Comparison of ENCODE assay signal across 17 cellular contexts in genomic region chr5:58040044-58040443, GRCh38.
DNase-seq lines count a peak whose midpoint lies in the region; ATAC-seq and TF ChIP-seq lines count a peak whose summit lies in the region.
"Had no signal": no experiment of that assay in that cellular context is flagged by ENCODE, and none has a peak within 500 bp of the region (broad histone marks: within the 10 kb centered on the region; RNA-seq: fewer than 3 reads in every experiment).

No MANE protein-coding gene starts in this region.

- H4K20me1 ChIP-seq in hepatocyte (ENCODE audit: insufficient read depth, poor library complexity, severe bottlenecking): no peaks in the 10 kb centered on the region

- DNase-seq in LoVo (ENCODE audit: low spot score) (peak; percentile 0), hepatocyte (ENCODE audit: low spot score) (peak; percentile 2), right lobe of liver (peak in 1 of 3 donors; percentile 14), NCI-H1436 (lab: John Stamatoyannopoulos, UW) (no peak), germinal center (ENCODE audit: low spot score) (no peak)
- no peak for DNase-seq in activated T-cell treated with anti-CD3 and anti-CD28 coated beads, Interleukin-2, amount 50 U/mL, for 1 hour
- DNase-seq: C1 segment of cervical spinal cord, GDM1, GOT3, NCI-H1436 treated with DMSO at 0.1 percent for 48 hours, NCI-H2081, NCI-H510A treated with DMSO at 0.1 percent for 48 hours, NCI-H82, PC-3 had no signal

- no peaks in the 10 kb centered on the region for H3K9me2 ChIP-seq in hepatocyte (replicated peaks; ENCODE audit: insufficient read depth)

- H3K9me3 ChIP-seq in hepatocyte (ENCODE audit: low read depth): no peaks in the 10 kb centered on the region
- no peaks in the 10 kb centered on the region for H3K9me3 ChIP-seq in right lobe of liver

- TF ChIP-seq CTCF in hepatocyte (IDR thresholded peaks at IDR 0.05; ENCODE audit: poor library complexity) (no peak), right lobe of liver (IDR thresholded peaks at IDR 0.05) (no peak)

- peaks cover 10% of the 10 kb centered on the region for H3K4me1 ChIP-seq in ACC112 (ENCODE audit: control insufficient read depth, insufficient read depth, low read length, unreplicated experiment)
- H3K4me1 ChIP-seq in hepatocyte (ENCODE audit: insufficient read depth): peaks cover 5% of the 10 kb centered on the region
- no peaks in the 10 kb centered on the region for H3K4me1 ChIP-seq in right lobe of liver

- H2AFZ ChIP-seq in ACC112 (ENCODE audit: low read length, unreplicated experiment) (peak overlapping the region; percentile 66), hepatocyte (no peak overlapping the region)

- no peak for TF ChIP-seq POLR2A in right lobe of liver (IDR thresholded peaks at IDR 0.05)

- intact Hi-C loops in right lobe of liver (cut with DNase I): no loop called here

- ATAC-seq in right lobe of liver: peak; percentile 66 to 89 (median 83)
- no peak for ATAC-seq in HG03432 (IDR thresholded peaks at IDR 0.05; ENCODE audit: unreplicated experiment)
- ATAC-seq: GM12878, PC-3 had no signal

- H3K4me2 ChIP-seq in hepatocyte: peak overlapping the region; percentile 28

- no peak overlapping the region for H3K27ac ChIP-seq in ACC112 (ENCODE audit: low read depth, low read length)
- H3K27ac ChIP-seq in hepatocyte: no peak overlapping the region
- no peak overlapping the region for H3K27ac ChIP-seq in right lobe of liver

- H3K4me3 ChIP-seq in ACC112 (ENCODE audit: low read depth, low read length) (no peak overlapping the region), hepatocyte (no peak overlapping the region), right lobe of liver (no peak overlapping the region)
- H3K4me3 ChIP-seq: GM12878 had no signal

- 43% methylated on average over 2 of the region's 2 CpGs for WGBS in hepatocyte (ENCODE audit: low lambda C conversion rate, missing lambda C conversion rate)
- 19% methylated on average over 2 of the region's 2 CpGs for WGBS in right lobe of liver (ENCODE audit: insufficient coverage, low coverage, low lambda C conversion rate, missing lambda C conversion rate)

- H3K27me3 ChIP-seq in ACC112 (ENCODE audit: insufficient read depth, low read length) (no peaks in the 10 kb centered on the region), hepatocyte (no peaks in the 10 kb centered on the region), right lobe of liver (no peaks in the 10 kb centered on the region)

- H3K36me3 ChIP-seq in ACC112 (ENCODE audit: insufficient read depth, low read length) (no peaks in the 10 kb centered on the region), hepatocyte (replicated peaks; ENCODE audit: insufficient read depth, low read depth) (no peaks in the 10 kb centered on the region), right lobe of liver (no peaks in the 10 kb centered on the region)

- no peaks in the 10 kb centered on the region for H3K79me2 ChIP-seq in ACC112 (ENCODE audit: control insufficient read depth, insufficient read depth, low read length, unreplicated experiment)
- no peaks in the 10 kb centered on the region for H3K79me2 ChIP-seq in hepatocyte

Comparison
In these comparisons a context has a peak if more than half of its experiments do, and no peak if none do; other contexts are left out.
1. DNase-seq: peak in LoVo (single experiment) and hepatocyte (single experiment); none in NCI-H1436 (single experiment), activated T-cell treated with anti-CD3 and anti-CD28 coated beads, Interleukin-2, amount 50 U/mL, for 1 hour (single experiment) and germinal center (single experiment).